In genomic region chr4:94489075-94489474, GRCh38 we compare ENCODE assay signal across 25 cellular contexts. TPM values are rescaled to one million over a fixed set of nuclear protein-coding genes. Genes with fewer than 3 reads are reported as not detected.
A peak's percentile ranks its signal among the peaks of the same experiment; 100 is the strongest.
DNase-seq lines count a peak whose midpoint lies in the region; ATAC-seq, FAIRE-seq and TF ChIP-seq lines count a peak whose summit lies in the region.
"Had no signal": no experiment of that assay in that cellular context is flagged by ENCODE, and none has a peak within 500 bp of the region (broad histone marks: within the 10 kb centered on the region; RNA-seq: fewer than 3 reads in every experiment).

No MANE protein-coding gene starts in this region.

- peak; percentile 21 to 55 (median 40) for ATAC-seq in heart left ventricle
- ATAC-seq in mucosa of descending colon, result peak; percentile 43
- ATAC-seq in pancreas, result no peak
- ATAC-seq: activated CD4-positive, CD25-positive, alpha-beta regulatory T cell treated with anti-CD3 and anti-CD28 coated beads, Interleukin-2, amount 50 U/mL, for 24 hours; activated T-cell treated with anti-CD3 and anti-CD28 coated beads, Interleukin-2, amount 50 U/mL, for 72 hours; SK-N-SH treated with all-trans-retinoic acid at 6 μM for 48 hours; stimulated activated effector memory CD8-positive, alpha-beta T cell treated with anti-CD3 and anti-CD28 coated beads, Interleukin-12 subunit alpha, Interleukin-12 subunit beta, amount 100 ng/mL, for 72 hours had no signal

- H3K27me3 ChIP-seq in heart left ventricle (no peaks in the 10 kb centered on the region), pancreas (no peaks in the 10 kb centered on the region)
- H3K27me3 ChIP-seq: ascending aorta, BLaER1, upper lobe of left lung had no signal

- no peak overlapping the region for H3K4me3 ChIP-seq in heart left ventricle
- no peak overlapping the region for H3K4me3 ChIP-seq in epithelial cell of esophagus (ENCODE audit: low read length)
- no peak overlapping the region for H3K4me3 ChIP-seq in mucosa of descending colon
- no peak overlapping the region for H3K4me3 ChIP-seq in pancreas
- H3K4me3 ChIP-seq: ascending aorta, BLaER1, PC-9, upper lobe of left lung had no signal

- no peak for TF ChIP-seq POLR2A in heart left ventricle (IDR thresholded peaks at IDR 0.05)

- H3K4me1 ChIP-seq in heart left ventricle (peaks cover 10 to 89% (median 58%) of the 10 kb centered on the region in 12 donors), mucosa of descending colon (ENCODE audit: low read depth) (no peaks in the 10 kb centered on the region), pancreas (peaks cover 0 to 9% (median 7%) of the 10 kb centered on the region in 3 donors)
- H3K4me1 ChIP-seq: BLaER1 had no signal

- FAIRE-seq in pancreas (lab: Jason Lieb, UNC), result no peak
- FAIRE-seq: A204.1, colon, endometrium, G401.6 had no signal

- TF ChIP-seq CTCF in heart left ventricle (IDR thresholded peaks at IDR 0.05), result no peak
- no peak for TF ChIP-seq CTCF in epithelial cell of esophagus (IDR thresholded peaks at IDR 0.05; ENCODE audit: insufficient read depth, low read depth, low read length, missing control alignments)
- no peak for TF ChIP-seq CTCF in mucosa of descending colon (IDR thresholded peaks at IDR 0.05)
- TF ChIP-seq CTCF in pancreas (IDR thresholded peaks at IDR 0.05), result no peak

- 50 to 58% (median 54%) methylated on average over 3 of the region's 3 CpGs for WGBS in heart left ventricle, 4 donors
- WGBS in pancreas, 2 donors, result 87 to 89% methylated on average over 3 of the region's 3 CpGs

- H3K36me3 ChIP-seq in heart left ventricle (peaks cover 0 to 6% (median 0%) of the 10 kb centered on the region in 9 donors), mucosa of descending colon (ENCODE audit: low read depth) (no peaks in the 10 kb centered on the region), pancreas (no peaks in the 10 kb centered on the region)
- H3K36me3 ChIP-seq: ascending aorta, BLaER1, upper lobe of left lung had no signal

- no peaks in the 10 kb centered on the region for H3K9me3 ChIP-seq in heart left ventricle
- no peaks in the 10 kb centered on the region for H3K9me3 ChIP-seq in mucosa of descending colon
- no peaks in the 10 kb centered on the region for H3K9me3 ChIP-seq in pancreas
- H3K9me3 ChIP-seq: ascending aorta, BLaER1, upper lobe of left lung had no signal

- H3K27ac ChIP-seq in heart left ventricle (peak overlapping the region in 9 of 12 donors; percentile 7 to 60 (median 23)), pancreas (no peak overlapping the region)
- H3K27ac ChIP-seq: BLaER1, PC-9, upper lobe of left lung had no signal

- DNase-seq in heart left ventricle, result no peak
- no peak for DNase-seq in cardiac septum (ENCODE audit: low spot score)
- peak; percentile 63 for DNase-seq in epithelial cell of esophagus (ENCODE audit: low read depth)
- DNase-seq in mucosa of descending colon, result no peak
- DNase-seq in iPS-NIHi11 (ENCODE audit: low spot score), result no peak
- DNase-seq in NCI-H1417 treated with DMSO at 0.1 percent for 48 hours (lab: John Stamatoyannopoulos, UW), result no peak
- no peak for DNase-seq in pancreas
- no peak for DNase-seq in DMS153 (lab: John Stamatoyannopoulos, UW)
- DNase-seq: activated naive CD4-positive, alpha-beta T cell treated with anti-CD3 and anti-CD28 coated beads, Interleukin-2, amount 50 U/mL, for 16 hours; activated T-cell treated with anti-CD3 and anti-CD28 coated beads, Interleukin-2, amount 50 U/mL, for 72 hours; H7; NCI-H1436 treated with DMSO at 0.1 percent for 48 hours; NCI-H2171 treated with DMSO at 0.1 percent for 48 hours; NCI-H82; upper lobe of left lung had no signal

- intact Hi-C loops in heart left ventricle (cut with DNase I) (no loop called here), cardiac septum (cut with DNase I) (no loop called here), mucosa of descending colon (cut with DNase I, micrococcal nuclease) (no loop called here), pancreas (cut with DNase I) (no loop called here)

RNA-seq across cellular contexts. Expression of gene PDLIM5, which starts 37.3 kb away (rescaled TPM):
- total RNA-seq in heart left ventricle (1,000 to 10,000 TPM in 7 of 9 donors, 100 to 1,000 TPM in 2; 814 to 1,378 (median 1,064) TPM), cardiac septum (1,256 TPM), mucosa of descending colon (100 to 1,000 TPM; 137 to 183 (median 160) TPM), pancreas (10 to 100 TPM; 47.1 to 99.0 (median 53.4) TPM)
- polyA plus RNA-seq in heart left ventricle (100 to 1,000 TPM; 262 to 648 TPM), pancreas (10 to 100 TPM; 13.2 to 18.1 TPM)

Comparison
In these comparisons a context has a peak if more than half of its experiments do, and no peak if none do; other contexts are left out.
1. ATAC-seq: peak in heart left ventricle (4 of 4) and mucosa of descending colon (single experiment); none in pancreas (0 of 4).
2. H3K27ac ChIP-seq: peak in heart left ventricle (9 of 12); none in pancreas (0 of 4).